18 cellular contexts compared by ENCODE assay signal in genomic region chr10:58555930-58556311, GRCh38. TPM values are rescaled to one million over a fixed set of nuclear protein-coding genes. Genes with fewer than 3 reads are reported as not detected.
A peak's percentile ranks its signal among the peaks of the same experiment; 100 is the strongest.
DNase-seq lines count a peak whose midpoint lies in the region; ATAC-seq, FAIRE-seq and TF ChIP-seq lines count a peak whose summit lies in the region.
"Had no signal": no experiment of that assay in that cellular context is flagged by ENCODE, and none has a peak within 500 bp of the region (broad histone marks: within the 10 kb centered on the region; RNA-seq: fewer than 3 reads in every experiment).

No MANE protein-coding gene starts in this region.

- no peak overlapping the region for H3K27ac ChIP-seq in right lobe of liver
- H3K27ac ChIP-seq: KMS-11, RWPE1 had no signal

- TF ChIP-seq POLR2A in right lobe of liver (IDR thresholded peaks at IDR 0.05): no peak

- 34% methylated on average over 2 of the region's 2 CpGs for WGBS in right lobe of liver (ENCODE audit: insufficient coverage, low coverage, low lambda C conversion rate, missing lambda C conversion rate)

- DNase-seq in right lobe of liver: no peak
- no peak for DNase-seq in SIG-M5 (lab: John Stamatoyannopoulos, UW)
- DNase-seq in activated CD8-positive, alpha-beta memory T cell treated with anti-CD3 and anti-CD28 coated beads for 24 hours: no peak
- no peak for DNase-seq in amniotic stem cell (lab: John Stamatoyannopoulos, UW)
- DNase-seq in activated T-cell treated with anti-CD3 and anti-CD28 coated beads, Interleukin-2, amount 50 U/mL, for 1 hour: no peak
- DNase-seq: MM.1S, NCI-H2029, NCI-H446 treated with DMSO at 0.1 percent for 48 hours, NCI-H526, NCI-H82, SHP77 had no signal

- H3K9me3 ChIP-seq in right lobe of liver: no peaks in the 10 kb centered on the region
- H3K9me3 ChIP-seq: BE2C had no signal

- no peaks in the 10 kb centered on the region for H3K36me3 ChIP-seq in right lobe of liver
- H3K36me3 ChIP-seq: BE2C had no signal

- no peaks in the 10 kb centered on the region for H3K27me3 ChIP-seq in right lobe of liver
- H3K27me3 ChIP-seq: BE2C had no signal

- no peak overlapping the region for H3K4me3 ChIP-seq in right lobe of liver

- peaks cover 0 to 6% (median 0%) of the 10 kb centered on the region in 4 donors for H3K4me1 ChIP-seq in right lobe of liver

- peak; percentile 80 for FAIRE-seq in islet of Langerhans (lab: Jason Lieb, UNC)
- FAIRE-seq: GM19239, HTR-8/SVneo had no signal

- intact Hi-C loops in right lobe of liver (cut with DNase I): no loop called here

- no peak for TF ChIP-seq CTCF in right lobe of liver (IDR thresholded peaks at IDR 0.05)

- peak; percentile 55 for ATAC-seq in HG03354 (IDR thresholded peaks at IDR 0.05; ENCODE audit: poor library complexity, severe bottlenecking, unreplicated experiment)
- peak in 3 of 4 donors; percentile 43 to 66 (median 47) for ATAC-seq in right lobe of liver

RNA-seq across cellular contexts. Expression of gene BICC1, which starts 43.2 kb away (rescaled TPM):
- 1 to 10 TPM; 1.2 to 9.0 (median 2.3) TPM for total RNA-seq in right lobe of liver
